Comparison of ENCODE assay signal across 1 cellular context in the genomic region with DNA sequence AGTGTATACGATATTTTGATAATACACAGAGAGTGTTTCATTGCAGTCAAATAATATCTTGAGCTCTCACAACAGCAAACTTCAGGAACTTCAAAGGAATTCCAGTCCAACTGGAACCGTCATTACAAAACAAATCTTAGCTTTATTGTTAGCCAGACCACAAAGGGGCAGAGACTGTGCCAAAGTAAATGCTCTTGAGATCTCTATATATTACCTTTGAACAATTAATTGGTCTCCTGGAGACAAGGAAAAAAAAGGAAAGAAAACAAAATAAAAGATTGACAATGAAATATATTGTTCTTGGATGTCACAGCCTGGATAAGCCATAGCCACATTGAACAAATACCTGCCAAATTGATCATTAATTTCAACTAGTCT.
A peak's percentile ranks its signal among the peaks of the same experiment; 100 is the strongest.
TF ChIP-seq lines count a peak whose summit lies in the region.

No MANE protein-coding gene starts in this region.

TF ChIP-seq in HEK293, 187 proteins besides CTCF, POLR2A, EP300 and RAD21 (continued from another document):
- peak; percentile 37; the same call in 1 of the 2 replicates for TF ChIP-seq ZNF449 (tag by site-specific recombination; IDR thresholded peaks at IDR 0.05)
